ENCODE assay signal across 30 cellular contexts in genomic region chr17:5024604-5025003, GRCh38. TPM values are rescaled to one million over a fixed set of nuclear protein-coding genes. Genes with fewer than 3 reads are reported as not detected.
"Had no signal": no experiment of that assay in that cellular context is flagged by ENCODE, and none has a peak within 500 bp of the region (broad histone marks: within the 10 kb centered on the region; RNA-seq: fewer than 3 reads in every experiment).

No MANE protein-coding gene starts in this region.

- ATAC-seq: body of pancreas; gastroesophageal sphincter; left colon; psoas muscle; stimulated activated effector memory CD8-positive, alpha-beta T cell treated with anti-CD3 and anti-CD28 coated beads, Interleukin-12 subunit alpha, Interleukin-12 subunit beta, amount 100 ng/mL, for 72 hours; T-helper 17 cell had no signal

- H3K4me3 ChIP-seq: adrenal gland, body of pancreas, gastroesophageal sphincter, psoas muscle, sigmoid colon had no signal

- H3K27me3 ChIP-seq: adrenal gland, body of pancreas, gastroesophageal sphincter, sigmoid colon had no signal

- H3K27me3 Mint-ChIP-seq: activated CD4-positive, alpha-beta memory T cell treated with anti-CD3 and anti-CD28 coated beads for 36 hours; activated CD4-positive, alpha-beta T cell treated with anti-CD3 and anti-CD28 coated beads, Interleukin-2, amount 10 ng/mL, durations not matched to agents 24 days and 14 days; activated naive CD8-positive, alpha-beta T cell treated with anti-CD3 and anti-CD28 coated beads for 36 hours; stimulated activated naive CD8-positive, alpha-beta T cell treated with anti-CD3 and anti-CD28 coated beads, Interleukin-15, Interleukin-2, amounts not matched to agents 100 ng/mL and 50 ng/mL, for 24 hours; T-helper 17 cell had no signal

- H3K4me3 Mint-ChIP-seq: activated CD4-positive, alpha-beta memory T cell treated with anti-CD3 and anti-CD28 coated beads for 36 hours; activated CD4-positive, alpha-beta T cell treated with anti-CD3 and anti-CD28 coated beads, Interleukin-2, amount 10 ng/mL, durations not matched to agents 24 days and 14 days; activated naive CD4-positive, alpha-beta T cell treated with anti-CD3 and anti-CD28 coated beads for 36 hours; activated naive CD8-positive, alpha-beta T cell treated with anti-CD3 and anti-CD28 coated beads for 36 hours; nephron progenitor cell; stimulated activated effector memory CD8-positive, alpha-beta T cell treated with anti-CD3 and anti-CD28 coated beads, Interleukin-12 subunit alpha, Interleukin-12 subunit beta, amount 100 ng/mL, for 72 hours; stimulated activated naive CD8-positive, alpha-beta T cell treated with anti-CD3 and anti-CD28 coated beads, Interleukin-15, Interleukin-2, amounts not matched to agents 100 ng/mL and 50 ng/mL, for 24 hours; T-helper 17 cell had no signal

- H3K27ac ChIP-seq: adrenal gland, body of pancreas, gastroesophageal sphincter, parathyroid adenoma, sigmoid colon had no signal

- H3K9me3 ChIP-seq: adrenal gland, body of pancreas, gastroesophageal sphincter, psoas muscle, sigmoid colon had no signal

- H3K9me3 Mint-ChIP-seq: activated CD4-positive, alpha-beta memory T cell treated with anti-CD3 and anti-CD28 coated beads for 36 hours; activated CD4-positive, alpha-beta T cell treated with anti-CD3 and anti-CD28 coated beads, Interleukin-2, amount 10 ng/mL, durations not matched to agents 24 days and 14 days; activated naive CD4-positive, alpha-beta T cell treated with anti-CD3 and anti-CD28 coated beads for 36 hours; activated naive CD8-positive, alpha-beta T cell treated with anti-CD3 and anti-CD28 coated beads for 36 hours; stimulated activated effector memory CD8-positive, alpha-beta T cell treated with anti-CD3 and anti-CD28 coated beads, Interleukin-12 subunit alpha, Interleukin-12 subunit beta, amount 100 ng/mL, for 72 hours; stimulated activated naive CD8-positive, alpha-beta T cell treated with anti-CD3 and anti-CD28 coated beads, Interleukin-15, Interleukin-2, amounts not matched to agents 100 ng/mL and 50 ng/mL, for 24 hours had no signal

- H3K27ac Mint-ChIP-seq: activated CD4-positive, alpha-beta memory T cell treated with anti-CD3 and anti-CD28 coated beads for 36 hours; activated CD4-positive, alpha-beta T cell treated with anti-CD3 and anti-CD28 coated beads, Interleukin-2, amount 10 ng/mL, durations not matched to agents 24 days and 14 days; activated naive CD4-positive, alpha-beta T cell treated with anti-CD3 and anti-CD28 coated beads for 36 hours; activated naive CD8-positive, alpha-beta T cell treated with anti-CD3 and anti-CD28 coated beads for 36 hours; stimulated activated naive CD8-positive, alpha-beta T cell treated with anti-CD3 and anti-CD28 coated beads, Interleukin-15, Interleukin-2, amounts not matched to agents 100 ng/mL and 50 ng/mL, for 24 hours; T-helper 17 cell had no signal

- DNase-seq: activated CD4-positive, alpha-beta memory T cell treated with anti-CD3 and anti-CD28 coated beads for 36 hours; activated CD4-positive, alpha-beta T cell treated with anti-CD3 and anti-CD28 coated beads, Interleukin-2, amount 10 ng/mL, durations not matched to agents 24 days and 14 days; activated CD4-positive, CD25-positive, alpha-beta regulatory T cell treated with anti-CD3 and anti-CD28 coated beads, Interleukin-2, amount 50 U/mL, for 72 hours; activated effector memory CD4-positive, alpha-beta T cell treated with anti-CD3 and anti-CD28 coated beads, Interleukin-2, amount 50 U/mL, for 16 hours; activated naive CD4-positive, alpha-beta T cell treated with anti-CD3 and anti-CD28 coated beads for 36 hours; activated naive CD8-positive, alpha-beta T cell treated with anti-CD3 and anti-CD28 coated beads for 36 hours; activated T-cell treated with anti-CD3 and anti-CD28 coated beads for 4 hours; adrenal gland; aorta; body of pancreas; effector CD8-positive, alpha-beta T cell; erythroblast; hippocampal formation; kidney; left colon; mesendoderm; nephron progenitor cell; psoas muscle; sigmoid colon; small intestine; stimulated activated CD4-positive, alpha-beta T cell treated with anti-CD3 and anti-CD28 coated beads, Interleukin-4, amount 100 ng/mL, for 24 hours; substantia nigra; SW 1271; T-helper 17 cell; T1000 had no signal

- H3K4me1 ChIP-seq: adrenal gland, body of pancreas, parathyroid adenoma, sigmoid colon had no signal

- H3K4me1 Mint-ChIP-seq: activated CD4-positive, alpha-beta T cell treated with anti-CD3 and anti-CD28 coated beads, Interleukin-2, amount 10 ng/mL, durations not matched to agents 24 days and 14 days; activated naive CD8-positive, alpha-beta T cell treated with anti-CD3 and anti-CD28 coated beads for 36 hours; T-helper 17 cell had no signal

RNA-seq across cellular contexts. Expression of gene SLC52A1, which starts 10.6 kb away (rescaled TPM):
- total RNA-seq: activated naive CD8-positive, alpha-beta T cell treated with anti-CD3 and anti-CD28 coated beads for 36 hours; aorta; body of pancreas; gastroesophageal sphincter; mononuclear cell; psoas muscle; sigmoid colon had no signal

RNA-seq across cellular contexts. Expression of gene INCA1, which starts 27.3 kb away (rescaled TPM):
- total RNA-seq: mononuclear cell, T-helper 17 cell had no signal
